11 cellular contexts compared by ENCODE assay signal in the genomic region with DNA sequence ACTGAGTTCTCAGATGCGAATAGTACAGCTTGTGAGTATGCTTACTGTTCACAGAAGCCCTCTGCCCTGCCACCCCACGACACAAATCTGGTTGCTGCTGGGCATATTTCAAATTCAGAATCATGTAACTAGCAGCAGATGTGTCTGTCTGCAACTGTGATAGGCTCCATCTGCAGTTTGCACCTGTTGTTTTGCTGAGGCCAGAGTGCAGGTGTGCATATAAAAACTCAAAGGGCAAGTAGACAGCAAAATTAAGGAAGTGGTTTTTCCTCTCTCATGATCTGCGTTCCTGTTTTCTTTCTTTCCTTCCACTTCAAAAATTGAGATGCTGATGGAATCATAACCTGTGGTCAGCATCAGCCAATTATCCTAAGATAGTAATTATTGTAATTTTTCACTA.
DNase-seq lines count a peak whose midpoint lies in the region; ATAC-seq and TF ChIP-seq lines count a peak whose summit lies in the region.
"Had no signal": no experiment of that assay in that cellular context is flagged by ENCODE, and none has a peak within 500 bp of the region (broad histone marks: within the 10 kb centered on the region; RNA-seq: fewer than 3 reads in every experiment).

No MANE protein-coding gene starts in this region.

- H3F3A ChIP-seq in SK-N-SH (replicated peaks; ENCODE audit: insufficient read depth) = no peaks in the 10 kb centered on the region

- H3K27me3 ChIP-seq in SK-N-SH (ENCODE audit: insufficient read depth) = no peaks in the 10 kb centered on the region

- TF ChIP-seq EP300 in SK-N-SH (IDR thresholded peaks at IDR 0.05; ENCODE audit: borderline replicate concordance in 1 of 2, low read depth in 1 of 2, low read length in 1 of 2) = no peak

- no peaks in the 10 kb centered on the region for H3K36me3 Mint-ChIP-seq in stimulated activated naive B cell treated with anti-CD40 and anti-IgM and Interleukin-4, amounts not matched to agents 10 μg/mL and 1 μg/mL and 100 μg/mL, for 72 hours
- H3K36me3 Mint-ChIP-seq in activated CD4-positive, alpha-beta memory T cell treated with anti-CD3 and anti-CD28 coated beads, Interleukin-2, amount 10 ng/mL, durations not matched to agents 7 days and 5 days (ENCODE audit: low read depth) = no peaks in the 10 kb centered on the region
- no peaks in the 10 kb centered on the region for H3K36me3 Mint-ChIP-seq in activated naive CD4-positive, alpha-beta T cell treated with anti-CD3 and anti-CD28 coated beads, Interleukin-2, amount 10 ng/mL, durations not matched to agents 7 days and 5 days

- H3K36me3 ChIP-seq in SK-N-SH (replicated peaks in 1 of 2; ENCODE audit: control insufficient read depth in 1 of 2, insufficient read depth in 2 of 2, low read length in 1 of 2) = no peaks in the 10 kb centered on the region

- 29% methylated on average over 3 of the region's 3 CpGs for WGBS in SK-N-SH (ENCODE audit: low lambda C conversion rate)

- H3K9ac ChIP-seq in SK-N-SH = no peak overlapping the region

- no peak for TF ChIP-seq CTCF in SK-N-SH (IDR thresholded peaks at IDR 0.05)

- no peak overlapping the region for H3K4me3 Mint-ChIP-seq in stimulated activated naive B cell treated with anti-CD40 and anti-IgM and Interleukin-4, amounts not matched to agents 10 μg/mL and 1 μg/mL and 100 μg/mL, for 72 hours
- no peak overlapping the region for H3K4me3 Mint-ChIP-seq in activated CD4-positive, alpha-beta memory T cell treated with anti-CD3 and anti-CD28 coated beads, Interleukin-2, amount 10 ng/mL, durations not matched to agents 7 days and 5 days
- no peak overlapping the region for H3K4me3 Mint-ChIP-seq in activated naive CD4-positive, alpha-beta T cell treated with anti-CD3 and anti-CD28 coated beads, Interleukin-2, amount 10 ng/mL, durations not matched to agents 7 days and 5 days

- H3K9me3 Mint-ChIP-seq in stimulated activated naive B cell treated with anti-CD40 and anti-IgM and Interleukin-4, amounts not matched to agents 10 μg/mL and 1 μg/mL and 100 μg/mL, for 72 hours = no peaks in the 10 kb centered on the region
- peaks cover 3% of the 10 kb centered on the region for H3K9me3 Mint-ChIP-seq in activated CD4-positive, alpha-beta memory T cell treated with anti-CD3 and anti-CD28 coated beads, Interleukin-2, amount 10 ng/mL, durations not matched to agents 7 days and 5 days
- no peaks in the 10 kb centered on the region for H3K9me3 Mint-ChIP-seq in activated naive CD4-positive, alpha-beta T cell treated with anti-CD3 and anti-CD28 coated beads, Interleukin-2, amount 10 ng/mL, durations not matched to agents 7 days and 5 days

- POLR2A ChIA-PET in SK-N-SH (lab: Yijun Ruan, JAX) = no interaction called here
- POLR2A ChIA-PET in activated CD4-positive, alpha-beta memory T cell treated with anti-CD3 and anti-CD28 coated beads, Interleukin-2, amount 10 ng/mL, durations not matched to agents 7 days and 5 days (lab: Charles Lee) = no interaction called here

- H3K4me2 ChIP-seq in SK-N-SH = no peak overlapping the region

- no peak overlapping the region for H3K27ac Mint-ChIP-seq in stimulated activated naive B cell treated with anti-CD40 and anti-IgM and Interleukin-4, amounts not matched to agents 10 μg/mL and 1 μg/mL and 100 μg/mL, for 72 hours
- H3K27ac Mint-ChIP-seq in activated CD4-positive, alpha-beta memory T cell treated with anti-CD3 and anti-CD28 coated beads, Interleukin-2, amount 10 ng/mL, durations not matched to agents 7 days and 5 days = no peak overlapping the region
- H3K27ac Mint-ChIP-seq in activated naive CD4-positive, alpha-beta T cell treated with anti-CD3 and anti-CD28 coated beads, Interleukin-2, amount 10 ng/mL, durations not matched to agents 7 days and 5 days = no peak overlapping the region

- no peaks in the 10 kb centered on the region for H3K27me3 Mint-ChIP-seq in stimulated activated naive B cell treated with anti-CD40 and anti-IgM and Interleukin-4, amounts not matched to agents 10 μg/mL and 1 μg/mL and 100 μg/mL, for 72 hours
- H3K27me3 Mint-ChIP-seq in activated CD4-positive, alpha-beta memory T cell treated with anti-CD3 and anti-CD28 coated beads, Interleukin-2, amount 10 ng/mL, durations not matched to agents 7 days and 5 days = no peaks in the 10 kb centered on the region
- no peaks in the 10 kb centered on the region for H3K27me3 Mint-ChIP-seq in activated naive CD4-positive, alpha-beta T cell treated with anti-CD3 and anti-CD28 coated beads, Interleukin-2, amount 10 ng/mL, durations not matched to agents 7 days and 5 days

- H3K79me2 ChIP-seq in SK-N-SH (ENCODE audit: insufficient read depth) = no peaks in the 10 kb centered on the region

- DNase-seq in SK-N-SH (peak; percentile 24), NCI-H2196 treated with DMSO at 0.1 percent for 48 hours (lab: John Stamatoyannopoulos, UW; ENCODE audit: unreplicated experiment) (peak; percentile 77), head of caudate nucleus (no peak)
- peak; percentile 20 for DNase-seq in stimulated activated naive B cell treated with anti-CD40 and anti-IgM and Interleukin-4, amounts not matched to agents 10 μg/mL and 1 μg/mL and 100 μg/mL, for 72 hours
- no peak for DNase-seq in activated CD4-positive, alpha-beta memory T cell treated with anti-CD3 and anti-CD28 coated beads, Interleukin-2, amount 10 ng/mL, durations not matched to agents 7 days and 5 days
- DNase-seq in activated naive CD4-positive, alpha-beta T cell treated with anti-CD3 and anti-CD28 coated beads, Interleukin-2, amount 10 ng/mL, durations not matched to agents 7 days and 5 days = no peak
- DNase-seq: cortex of kidney, NCI-H1048 had no signal

- peak overlapping the region in 1 of 2 experiments; percentile 22; a peak in 1 of 4 replicates for H3K27ac ChIP-seq in SK-N-SH (ENCODE audit: low read depth in 2 of 2, low read length in 1 of 2)

- no peaks in the 10 kb centered on the region for H3K9me3 ChIP-seq in SK-N-SH

- no peak for ATAC-seq in SK-N-SH treated with all-trans-retinoic acid at 6 μM for 48 hours
- peak; percentile 52 for ATAC-seq in HG03097 (IDR thresholded peaks at IDR 0.05; ENCODE audit: low FRiP score, unreplicated experiment)
- ATAC-seq in stimulated activated naive B cell treated with anti-CD40 and anti-IgM and Interleukin-4, amounts not matched to agents 10 μg/mL and 1 μg/mL and 100 μg/mL, for 72 hours (replicated peaks) = peak; percentile 85 to 91

- H2AFZ ChIP-seq in SK-N-SH (ENCODE audit: low read depth) = no peak overlapping the region

- H3K9me2 ChIP-seq in SK-N-SH = no peaks in the 10 kb centered on the region

- peaks cover 0 to 4% of the 10 kb centered on the region in 2 experiments; a peak in 2 of 4 replicates for H3K4me1 ChIP-seq in SK-N-SH (ENCODE audit: control insufficient read depth in 1 of 2, insufficient read depth in 2 of 2, low read depth in 1 of 2, low read length in 1 of 2)

- peaks cover 16 to 30% of the 10 kb centered on the region in 2 donors for H3K4me1 Mint-ChIP-seq in stimulated activated naive B cell treated with anti-CD40 and anti-IgM and Interleukin-4, amounts not matched to agents 10 μg/mL and 1 μg/mL and 100 μg/mL, for 72 hours
- H3K4me1 Mint-ChIP-seq in activated CD4-positive, alpha-beta memory T cell treated with anti-CD3 and anti-CD28 coated beads, Interleukin-2, amount 10 ng/mL, durations not matched to agents 7 days and 5 days = no peaks in the 10 kb centered on the region
- peaks cover 5% of the 10 kb centered on the region for H3K4me1 Mint-ChIP-seq in activated naive CD4-positive, alpha-beta T cell treated with anti-CD3 and anti-CD28 coated beads, Interleukin-2, amount 10 ng/mL, durations not matched to agents 7 days and 5 days

- intact Hi-C loops in head of caudate nucleus (cut with DNase I) = no loop called here

- no peak for TF ChIP-seq RAD21 in SK-N-SH (IDR thresholded peaks at IDR 0.05; ENCODE audit: low read length)

- H3K4me3 ChIP-seq in SK-N-SH (ENCODE audit: low read depth in 2 of 2, low read length in 1 of 2) = no peak overlapping the region
- H3K4me3 ChIP-seq: lung had no signal

- CTCF ChIA-PET in SK-N-SH (lab: Yijun Ruan, JAX) = interaction anchor here (1.2 kb wide), 1 partner anchor 169 kb away, joined by 3 read pairs; no protein-coding TSS in a partner anchor
- CTCF ChIA-PET in activated CD4-positive, alpha-beta memory T cell treated with anti-CD3 and anti-CD28 coated beads, Interleukin-2, amount 10 ng/mL, durations not matched to agents 7 days and 5 days (lab: Charles Lee) = no interaction called here
- CTCF ChIA-PET in activated naive CD4-positive, alpha-beta T cell treated with anti-CD3 and anti-CD28 coated beads, Interleukin-2, amount 10 ng/mL, durations not matched to agents 7 days and 5 days (lab: Charles Lee) = no interaction called here

- no peaks in the 10 kb centered on the region for H4K20me1 ChIP-seq in SK-N-SH (ENCODE audit: insufficient read depth)

TF ChIP-seq in SK-N-SH, 30 proteins besides CTCF, POLR2A, EP300 and RAD21:
- TF ChIP-seq GABPA (IDR thresholded peaks at IDR 0.05; ENCODE audit: low read depth) (no peak), FOXM1 (IDR thresholded peaks at IDR 0.05; ENCODE audit: low read depth) (no peak), MXI1 (IDR thresholded peaks at IDR 0.05; ENCODE audit: low read depth, low read length) (no peak), GATA2 (CRISPR knock-in tag; IDR thresholded peaks at IDR 0.05) (peak; percentile 36)
TF ChIP-seq in SK-N-SH: peak in this region for 1.

TF ChIP-seq in SK-N-SH treated with all-trans-retinoic acid at 6 μM for 48 hours, 23 proteins besides CTCF, POLR2A, EP300 and RAD21:
- TF ChIP-seq PPARA (CRISPR knock-in tag; IDR thresholded peaks at IDR 0.05; ENCODE audit: borderline replicate concordance) (no peak), BACH2 (CRISPR knock-in tag; IDR thresholded peaks at IDR 0.05; ENCODE audit: borderline replicate concordance) (no peak), RARB (CRISPR knock-in tag; IDR thresholded peaks at IDR 0.05) (no peak)

Comparison
In these comparisons a context has a peak if more than half of its experiments do, and no peak if none do; other contexts are left out.
1. DNase-seq: peak in SK-N-SH (single experiment), NCI-H2196 treated with DMSO at 0.1 percent for 48 hours (single experiment) and stimulated activated naive B cell treated with anti-CD40 and anti-IgM and Interleukin-4, amounts not matched to agents 10 μg/mL and 1 μg/mL and 100 μg/mL, for 72 hours (single experiment); none in activated CD4-positive, alpha-beta memory T cell treated with anti-CD3 and anti-CD28 coated beads, Interleukin-2, amount 10 ng/mL, durations not matched to agents 7 days and 5 days (single experiment), head of caudate nucleus (0 of 42) and activated naive CD4-positive, alpha-beta T cell treated with anti-CD3 and anti-CD28 coated beads, Interleukin-2, amount 10 ng/mL, durations not matched to agents 7 days and 5 days (single experiment).